ENCODE assay signal across 9 cellular contexts in the genomic region with DNA sequence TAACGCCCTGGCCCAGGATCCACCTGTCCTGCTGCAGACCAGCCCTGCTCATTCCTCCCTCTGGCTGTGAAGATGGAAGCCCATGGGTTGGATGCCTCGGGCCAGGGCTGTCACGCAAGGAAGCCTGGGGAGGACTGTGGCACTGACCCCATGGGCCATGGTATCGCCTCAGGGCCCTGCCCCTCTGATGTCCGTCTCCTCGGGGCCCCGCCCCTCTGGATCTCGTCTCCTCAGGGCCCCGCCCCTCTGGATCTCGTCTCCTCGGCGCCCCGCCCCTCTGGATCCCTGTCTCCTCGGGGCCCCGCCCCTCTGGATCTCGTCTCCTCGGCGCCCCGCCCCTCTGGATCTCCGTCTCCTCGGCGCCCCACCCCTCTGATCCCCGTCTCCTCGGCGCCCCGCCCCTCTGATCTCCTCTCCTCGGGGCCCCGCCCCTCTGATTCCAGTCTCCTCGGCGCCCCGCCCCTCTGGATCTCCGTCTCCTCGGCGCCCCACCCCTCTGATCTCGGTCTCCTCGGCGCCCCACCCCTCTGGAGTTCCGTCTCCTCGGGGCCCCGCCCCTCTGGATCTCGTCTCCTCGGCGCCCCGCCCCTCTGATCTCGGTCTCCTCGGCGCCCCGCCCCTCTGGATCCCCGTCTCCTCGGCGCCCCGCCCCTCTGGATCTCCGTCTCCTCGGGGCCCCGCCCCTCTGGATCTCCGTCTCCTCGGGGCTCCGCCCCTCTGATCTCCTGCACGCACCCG. TPM values are rescaled to one million over a fixed set of nuclear protein-coding genes. Genes with fewer than 3 reads are reported as not detected.
DNase-seq lines count a peak whose midpoint lies in the region; ATAC-seq and TF ChIP-seq lines count a peak whose summit lies in the region.
"Had no signal": no experiment of that assay in that cellular context is flagged by ENCODE, and none has a peak within 500 bp of the region (broad histone marks: within the 10 kb centered on the region; RNA-seq: fewer than 3 reads in every experiment).

No MANE protein-coding gene starts in this region.

- H3K9me3 Mint-ChIP-seq in activated T-helper 2 cell treated with anti-CD3 and anti-CD28 coated beads, Interferon-gamma antibody, Interleukin-2, Interleukin-4, amounts not matched to agents 10 μg/mL and 5 μg/mL and 100 μg/mL, durations not matched to agents 14 hours and 24 hours and 36 hours: no peaks in the 10 kb centered on the region
- no peaks in the 10 kb centered on the region for H3K9me3 Mint-ChIP-seq in effector memory CD8-positive, alpha-beta T cell
- H3K9me3 Mint-ChIP-seq: naive B cell had no signal

- TF ChIP-seq CTCF in RWPE1 (conservative IDR thresholded peaks at IDR 0.05; ENCODE audit: low read depth) (no peak), vagina (IDR thresholded peaks at IDR 0.05) (no peak)

- H3K27ac ChIP-seq in RWPE1 (peak overlapping the region; percentile 97), vagina (peak overlapping the region; percentile 76)

- no peak overlapping the region for H3K4me3 Mint-ChIP-seq in activated T-helper 2 cell treated with anti-CD3 and anti-CD28 coated beads, Interferon-gamma antibody, Interleukin-2, Interleukin-4, amounts not matched to agents 10 μg/mL and 5 μg/mL and 100 μg/mL, durations not matched to agents 14 hours and 24 hours and 36 hours (ENCODE audit: low read depth)
- H3K4me3 Mint-ChIP-seq in effector memory CD8-positive, alpha-beta T cell: peak overlapping the region in 1 of 2 donors; percentile 62

- TF ChIP-seq POLR2A in vagina (IDR thresholded peaks at IDR 0.05): no peak

- H3K27me3 ChIP-seq in vagina: no peaks in the 10 kb centered on the region
- peaks cover 12% of the 10 kb centered on the region for H3K27me3 ChIP-seq in HAP-1 (ENCODE audit: low read depth)

- no peaks in the 10 kb centered on the region for H3K9me3 ChIP-seq in vagina
- H3K9me3 ChIP-seq in HAP-1: no peaks in the 10 kb centered on the region

- in situ Hi-C loops in HAP-1 (cut with MboI; ENCODE audit: low sequenced_read_pairs): no loop called here

- DNase-seq in stimulated activated naive CD4-positive, alpha-beta T cell treated with Interleukin-2 at 50 U/mL for 16 hours (lab: John Stamatoyannopoulos, UW): peak; percentile 38
- no peak for DNase-seq in stimulated activated naive CD4-positive, alpha-beta T cell (lab: John Stamatoyannopoulos, UW)
- DNase-seq in RWPE1 (ENCODE audit: low spot score) (no peak), left kidney (ENCODE audit: low read depth, low spot score) (peak; percentile 76), vagina (ENCODE audit: extremely low spot score in 2 of 2) (no peak), HAP-1 (ENCODE audit: low spot score in 2 of 2) (no peak)
- no peak for DNase-seq in activated T-helper 2 cell treated with anti-CD3 and anti-CD28 coated beads, Interferon-gamma antibody, Interleukin-2, Interleukin-4, amounts not matched to agents 10 μg/mL and 5 μg/mL and 100 μg/mL, durations not matched to agents 14 hours and 24 hours and 36 hours (ENCODE audit: low spot score)
- DNase-seq in effector memory CD8-positive, alpha-beta T cell: no peak
- DNase-seq: naive B cell had no signal

- no peak overlapping the region for H3K4me3 ChIP-seq in vagina
- H3K4me3 ChIP-seq in HAP-1: no peak overlapping the region

- no peaks in the 10 kb centered on the region for H3K4me1 Mint-ChIP-seq in activated T-helper 2 cell treated with anti-CD3 and anti-CD28 coated beads, Interferon-gamma antibody, Interleukin-2, Interleukin-4, amounts not matched to agents 10 μg/mL and 5 μg/mL and 100 μg/mL, durations not matched to agents 14 hours and 24 hours and 36 hours (ENCODE audit: low read depth)
- peaks cover 4 to 19% of the 10 kb centered on the region in 2 donors for H3K4me1 Mint-ChIP-seq in effector memory CD8-positive, alpha-beta T cell (ENCODE audit: low read depth in 2 of 2)

- peaks cover 6% of the 10 kb centered on the region for H3K27me3 Mint-ChIP-seq in activated T-helper 2 cell treated with anti-CD3 and anti-CD28 coated beads, Interferon-gamma antibody, Interleukin-2, Interleukin-4, amounts not matched to agents 10 μg/mL and 5 μg/mL and 100 μg/mL, durations not matched to agents 14 hours and 24 hours and 36 hours (ENCODE audit: low read depth)
- H3K27me3 Mint-ChIP-seq in effector memory CD8-positive, alpha-beta T cell: peaks cover 10 to 55% of the 10 kb centered on the region in 2 donors

- H3K36me3 ChIP-seq in vagina (no peaks in the 10 kb centered on the region), HAP-1 (replicated peaks) (no peaks in the 10 kb centered on the region)

- intact Hi-C loops in vagina (cut with DNase I): no loop called here
- intact Hi-C loops in activated T-helper 2 cell treated with anti-CD3 and anti-CD28 coated beads, Interferon-gamma antibody, Interleukin-2, Interleukin-4, amounts not matched to agents 10 μg/mL and 5 μg/mL and 100 μg/mL, durations not matched to agents 14 hours and 24 hours and 36 hours (cut with micrococcal nuclease): no loop called here

- CTCF ChIA-PET in RWPE1 (lab: Yijun Ruan, JAX): no interaction called here

- no peak for ATAC-seq in effector memory CD8-positive, alpha-beta T cell (replicated peaks)

- H3K36me3 Mint-ChIP-seq in activated T-helper 2 cell treated with anti-CD3 and anti-CD28 coated beads, Interferon-gamma antibody, Interleukin-2, Interleukin-4, amounts not matched to agents 10 μg/mL and 5 μg/mL and 100 μg/mL, durations not matched to agents 14 hours and 24 hours and 36 hours (ENCODE audit: low read depth): no peaks in the 10 kb centered on the region
- peaks cover 68% of the 10 kb centered on the region for H3K36me3 Mint-ChIP-seq in effector memory CD8-positive, alpha-beta T cell (ENCODE audit: insufficient read depth)
- H3K36me3 Mint-ChIP-seq: naive B cell had no signal

- POLR2A ChIA-PET in RWPE1 (lab: Yijun Ruan, JAX; ENCODE audit: low non-redundant PET): no interaction called here

- H3K4me1 ChIP-seq in vagina (peaks cover 58% of the 10 kb centered on the region), HAP-1 (no peaks in the 10 kb centered on the region)

- H3K27ac Mint-ChIP-seq in activated T-helper 2 cell treated with anti-CD3 and anti-CD28 coated beads, Interferon-gamma antibody, Interleukin-2, Interleukin-4, amounts not matched to agents 10 μg/mL and 5 μg/mL and 100 μg/mL, durations not matched to agents 14 hours and 24 hours and 36 hours: no peak overlapping the region
- H3K27ac Mint-ChIP-seq in effector memory CD8-positive, alpha-beta T cell: peak overlapping the region in 1 of 2 donors; percentile 78
- H3K27ac Mint-ChIP-seq: naive B cell had no signal

RNA-seq across cellular contexts. Expression of gene METRNL, which starts 24.0 kb away (rescaled TPM):
- total RNA-seq in vagina: 156 TPM
- total RNA-seq in activated T-helper 2 cell treated with anti-CD3 and anti-CD28 coated beads, Interferon-gamma antibody, Interleukin-2, Interleukin-4, amounts not matched to agents 10 μg/mL and 5 μg/mL and 100 μg/mL, durations not matched to agents 14 hours and 24 hours and 36 hours: 71.0 and 74.7 TPM in 2 replicates

Comparison
In these comparisons a context has a peak if more than half of its experiments do, and no peak if none do; other contexts are left out.
1. DNase-seq: peak in stimulated activated naive CD4-positive, alpha-beta T cell treated with Interleukin-2 at 50 U/mL for 16 hours (single experiment) and left kidney (single experiment); none in stimulated activated naive CD4-positive, alpha-beta T cell (0 of 6), RWPE1 (single experiment), vagina (0 of 2), activated T-helper 2 cell treated with anti-CD3 and anti-CD28 coated beads, Interferon-gamma antibody, Interleukin-2, Interleukin-4, amounts not matched to agents 10 μg/mL and 5 μg/mL and 100 μg/mL, durations not matched to agents 14 hours and 24 hours and 36 hours (single experiment), effector memory CD8-positive, alpha-beta T cell (0 of 3) and HAP-1 (0 of 2).